ENCODE assay signal across 18 cellular contexts in genomic region chr9:108664309-108665255, GRCh38.
DNase-seq lines count a peak whose midpoint lies in the region; ATAC-seq and TF ChIP-seq lines count a peak whose summit lies in the region.
"Had no signal": no experiment of that assay in that cellular context is flagged by ENCODE, and none has a peak within 500 bp of the region (broad histone marks: within the 10 kb centered on the region; RNA-seq: fewer than 3 reads in every experiment).

No MANE protein-coding gene starts in this region.

- DNase-seq in DMS79 treated with DMSO at 0.1 percent for 48 hours (lab: John Stamatoyannopoulos, UW) (peak; percentile 20), DMS79 (lab: John Stamatoyannopoulos, UW) (no peak), NB4 (ENCODE audit: low read depth) (peak; percentile 57), epithelial cell of esophagus (ENCODE audit: low read depth) (peak; percentile 24), retinal pigment epithelial cell (ENCODE audit: low read depth) (peak; percentile 52), cerebellar cortex (ENCODE audit: low spot score) (no peak)
- DNase-seq: 8988T; activated CD4-positive, alpha-beta T cell treated with anti-CD3 and anti-CD28 coated beads, Interleukin-2, amount 10 ng/mL, durations not matched to agents 7 days and 5 days; GF-D8; NCI-H1092; NCI-H2081; NCI-H524 treated with DMSO at 0.1 percent for 48 hours; T-cell had no signal

- ATAC-seq in HG03025 (IDR thresholded peaks at IDR 0.05; ENCODE audit: low FRiP score, unreplicated experiment) (no peak), HG02610 (IDR thresholded peaks at IDR 0.05; ENCODE audit: unreplicated experiment) (no peak)
- ATAC-seq: K562, Right ventricle myocardium inferior, T-cell had no signal

- TF ChIP-seq CTCF in NB4 (IDR thresholded peaks at IDR 0.05; ENCODE audit: low read depth, low read length), result no peak
- TF ChIP-seq CTCF in epithelial cell of esophagus (IDR thresholded peaks at IDR 0.05; ENCODE audit: insufficient read depth, low read depth, low read length, missing control alignments), result no peak
- no peak for TF ChIP-seq CTCF in retinal pigment epithelial cell (conservative IDR thresholded peaks at IDR 0.05; ENCODE audit: low read depth, low read length)

- no peak overlapping the region for H3K4me3 ChIP-seq in NB4 (ENCODE audit: low read depth, low read length)
- no peak overlapping the region for H3K4me3 ChIP-seq in epithelial cell of esophagus (ENCODE audit: low read length)
- no peak overlapping the region for H3K4me3 ChIP-seq in retinal pigment epithelial cell (ENCODE audit: low read length)
- H3K4me3 ChIP-seq: K562, vagina had no signal

- no peak for TF ChIP-seq POLR2A in NB4 (IDR thresholded peaks at IDR 0.05; ENCODE audit: extremely low read depth, insufficient read length)

Comparison
In these comparisons a context has a peak if more than half of its experiments do, and no peak if none do; other contexts are left out.
1. DNase-seq: peak in DMS79 treated with DMSO at 0.1 percent for 48 hours (single experiment), NB4 (single experiment), epithelial cell of esophagus (single experiment) and retinal pigment epithelial cell (single experiment); none in DMS79 (single experiment) and cerebellar cortex (single experiment).